ENCODE assay signal across 27 cellular contexts in genomic region chr20:22999756-23000155, GRCh38. TPM values are rescaled to one million over a fixed set of nuclear protein-coding genes. Genes with fewer than 3 reads are reported as not detected.
DNase-seq lines count a peak whose midpoint lies in the region; ATAC-seq and TF ChIP-seq lines count a peak whose summit lies in the region.
"Had no signal": no experiment of that assay in that cellular context is flagged by ENCODE, and none has a peak within 500 bp of the region (broad histone marks: within the 10 kb centered on the region; RNA-seq: fewer than 3 reads in every experiment).

No MANE protein-coding gene starts in this region.

- ATAC-seq in stimulated activated naive B cell treated with anti-CD40 and anti-IgM and Interleukin-4, amounts not matched to agents 10 μg/mL and 1 μg/mL and 100 μg/mL, for 72 hours (replicated peaks): no peak
- ATAC-seq in GM19455 (IDR thresholded peaks at IDR 0.05; ENCODE audit: unreplicated experiment): no peak
- ATAC-seq in stimulated activated naive CD8-positive, alpha-beta T cell treated with anti-CD3 and anti-CD28 coated beads, Interleukin-15, Interleukin-2, amounts not matched to agents 100 U/mL and 50 U/mL, for 24 hours: no peak
- ATAC-seq: activated CD8-positive, alpha-beta T cell treated with anti-CD3 and anti-CD28 coated beads, Interleukin-2, amount 10 ng/mL, durations not matched to agents 7 days and 5 days; activated T-cell treated with anti-CD3 and anti-CD28 coated beads, Interleukin-2, amount 50 U/mL, for 72 hours; effector memory CD8-positive, alpha-beta T cell; K562; naive thymus-derived CD8-positive, alpha-beta T cell; stimulated activated effector memory CD8-positive, alpha-beta T cell treated with anti-CD3 and anti-CD28 coated beads, Interleukin-12 subunit alpha, Interleukin-12 subunit beta, amount 100 ng/mL, for 72 hours had no signal

- H3K4me1 ChIP-seq in mesenchymal stem cell (ENCODE audit: control insufficient read depth, insufficient read depth, low read depth, low read length): no peaks in the 10 kb centered on the region
- H3K4me1 ChIP-seq: pancreas had no signal

- H2BK15ac ChIP-seq in mesenchymal stem cell (ENCODE audit: low read depth, poor library complexity, severe bottlenecking): no peak overlapping the region

- peak; percentile 19 for DNase-seq in Ammon's horn (ENCODE audit: low spot score)
- DNase-seq in M059J (ENCODE audit: low read depth): peak; percentile 74
- peak; percentile 46 for DNase-seq in epithelial cell of esophagus (ENCODE audit: low read depth)
- no peak for DNase-seq in mesenchymal stem cell
- no peak for DNase-seq in activated effector memory CD4-positive, alpha-beta T cell treated with anti-CD3 and anti-CD28 coated beads, Interleukin-2, amount 50 U/mL, for 16 hours
- DNase-seq in stimulated activated naive B cell treated with anti-CD40 and anti-IgM and Interleukin-4, amounts not matched to agents 10 μg/mL and 1 μg/mL and 100 μg/mL, for 72 hours: no peak
- DNase-seq in stimulated activated naive CD8-positive, alpha-beta T cell treated with anti-CD3 and anti-CD28 coated beads, Interleukin-15, Interleukin-2, amounts not matched to agents 100 U/mL and 50 U/mL, for 24 hours: no peak
- DNase-seq: activated CD8-positive, alpha-beta T cell treated with anti-CD3 and anti-CD28 coated beads, Interleukin-2, amount 10 ng/mL, durations not matched to agents 7 days and 5 days; activated naive CD8-positive, alpha-beta T cell treated with anti-CD3 and anti-CD28 coated beads for 36 hours; activated T-cell treated with anti-CD3 and anti-CD28 coated beads, Interleukin-2, amount 50 U/mL, for 72 hours; CD4-positive, CD25-positive, alpha-beta regulatory T cell; effector memory CD8-positive, alpha-beta T cell; H7; naive thymus-derived CD8-positive, alpha-beta T cell; NCI-H1048; NCI-H187 treated with DMSO at 0.1 percent for 48 hours; NCI-H226; pancreas; T1000 had no signal

- no peak overlapping the region for H3K14ac ChIP-seq in mesenchymal stem cell (ENCODE audit: low read length in 2 of 2)

- H3K9me3 ChIP-seq in mesenchymal stem cell (ENCODE audit: control insufficient read depth, low read length): no peaks in the 10 kb centered on the region
- H3K9me3 ChIP-seq: pancreas had no signal

- H3K4ac ChIP-seq in mesenchymal stem cell (ENCODE audit: low read depth in 1 of 2, low read length in 2 of 2): no peak overlapping the region

- H3K79me1 ChIP-seq in mesenchymal stem cell (replicated peaks; ENCODE audit: low read length, poor library complexity, severe bottlenecking): no peaks in the 10 kb centered on the region

- H2BK5ac ChIP-seq in mesenchymal stem cell (ENCODE audit: low read depth, low read length, poor library complexity, severe bottlenecking): no peak overlapping the region

- no peak overlapping the region for H3K18ac ChIP-seq in mesenchymal stem cell (ENCODE audit: low read depth in 1 of 2, low read length in 2 of 2)

- H3K4me2 ChIP-seq in mesenchymal stem cell (ENCODE audit: low read length, poor library complexity, severe bottlenecking): no peak overlapping the region

- no peak overlapping the region for H3K23ac ChIP-seq in mesenchymal stem cell (ENCODE audit: low read length in 2 of 2)

- TF ChIP-seq CTCF in epithelial cell of esophagus (IDR thresholded peaks at IDR 0.05; ENCODE audit: insufficient read depth, low read depth, low read length, missing control alignments): no peak

- no peak overlapping the region for H3K4me3 ChIP-seq in epithelial cell of esophagus (ENCODE audit: low read length)
- no peak overlapping the region for H3K4me3 ChIP-seq in mesenchymal stem cell (ENCODE audit: insufficient read depth in 1 of 2, low read depth in 1 of 2, low read length in 2 of 2)
- H3K4me3 ChIP-seq: K562, pancreas had no signal

- no peak overlapping the region for H4K8ac ChIP-seq in mesenchymal stem cell (ENCODE audit: low read length)

- no peaks in the 10 kb centered on the region for H3K4me1 Mint-ChIP-seq in stimulated activated naive B cell treated with anti-CD40 and anti-IgM and Interleukin-4, amounts not matched to agents 10 μg/mL and 1 μg/mL and 100 μg/mL, for 72 hours
- H3K4me1 Mint-ChIP-seq: activated naive CD8-positive, alpha-beta T cell treated with anti-CD3 and anti-CD28 coated beads for 36 hours; CD4-positive, CD25-positive, alpha-beta regulatory T cell; memory B cell; naive thymus-derived CD8-positive, alpha-beta T cell; stimulated activated effector memory CD8-positive, alpha-beta T cell treated with anti-CD3 and anti-CD28 coated beads, Interleukin-12 subunit alpha, Interleukin-12 subunit beta, amount 100 ng/mL, for 72 hours had no signal

- no peaks in the 10 kb centered on the region for H3K36me3 Mint-ChIP-seq in stimulated activated naive B cell treated with anti-CD40 and anti-IgM and Interleukin-4, amounts not matched to agents 10 μg/mL and 1 μg/mL and 100 μg/mL, for 72 hours
- H3K36me3 Mint-ChIP-seq: activated naive CD8-positive, alpha-beta T cell treated with anti-CD3 and anti-CD28 coated beads for 36 hours; CD4-positive, CD25-positive, alpha-beta regulatory T cell; memory B cell; naive thymus-derived CD8-positive, alpha-beta T cell; stimulated activated effector memory CD8-positive, alpha-beta T cell treated with anti-CD3 and anti-CD28 coated beads, Interleukin-12 subunit alpha, Interleukin-12 subunit beta, amount 100 ng/mL, for 72 hours had no signal

- peaks cover 3 to 5% of the 10 kb centered on the region in 2 donors for H3K27me3 Mint-ChIP-seq in stimulated activated naive B cell treated with anti-CD40 and anti-IgM and Interleukin-4, amounts not matched to agents 10 μg/mL and 1 μg/mL and 100 μg/mL, for 72 hours
- H3K27me3 Mint-ChIP-seq: activated naive CD8-positive, alpha-beta T cell treated with anti-CD3 and anti-CD28 coated beads for 36 hours had no signal

- H2AFZ ChIP-seq in mesenchymal stem cell (ENCODE audit: low read depth, low read length): no peak overlapping the region

- H3K27ac ChIP-seq in mesenchymal stem cell (ENCODE audit: low read length, poor library complexity, severe bottlenecking): peak overlapping the region; percentile 36
- H3K27ac ChIP-seq: pancreas had no signal

- no peak overlapping the region for H3K4me3 Mint-ChIP-seq in stimulated activated naive B cell treated with anti-CD40 and anti-IgM and Interleukin-4, amounts not matched to agents 10 μg/mL and 1 μg/mL and 100 μg/mL, for 72 hours
- H3K4me3 Mint-ChIP-seq: activated CD8-positive, alpha-beta T cell treated with anti-CD3 and anti-CD28 coated beads, Interleukin-2, amount 10 ng/mL, durations not matched to agents 7 days and 5 days; activated naive CD8-positive, alpha-beta T cell treated with anti-CD3 and anti-CD28 coated beads for 36 hours; activated T-cell treated with anti-CD3 and anti-CD28 coated beads, Interleukin-2, amount 50 U/mL, for 72 hours; CD4-positive, CD25-positive, alpha-beta regulatory T cell; effector memory CD8-positive, alpha-beta T cell; memory B cell; naive thymus-derived CD8-positive, alpha-beta T cell; stimulated activated effector memory CD8-positive, alpha-beta T cell treated with anti-CD3 and anti-CD28 coated beads, Interleukin-12 subunit alpha, Interleukin-12 subunit beta, amount 100 ng/mL, for 72 hours had no signal

- peaks cover 0 to 2% of the 10 kb centered on the region in 2 experiments for H3K27me3 ChIP-seq in mesenchymal stem cell (ENCODE audit: control insufficient read depth in 1 of 2, insufficient read depth in 1 of 2, low read length in 2 of 2)
- H3K27me3 ChIP-seq: pancreas had no signal

- no peaks in the 10 kb centered on the region for H3K36me3 ChIP-seq in mesenchymal stem cell (ENCODE audit: control insufficient read depth in 1 of 2, insufficient read depth in 2 of 2, low read depth in 1 of 2, low read length in 2 of 2)
- H3K36me3 ChIP-seq: pancreas had no signal

- H2BK120ac ChIP-seq in mesenchymal stem cell (ENCODE audit: low read depth, low read length): no peak overlapping the region

- H2BK12ac ChIP-seq in mesenchymal stem cell (ENCODE audit: low read length in 2 of 2): no peak overlapping the region

- H2AK5ac ChIP-seq in mesenchymal stem cell (ENCODE audit: low read length, severe bottlenecking): no peak overlapping the region

- no peak overlapping the region for H4K91ac ChIP-seq in mesenchymal stem cell (ENCODE audit: low read length)

- 62% methylated on average over 4 of the region's 4 CpGs for WGBS in mesenchymal stem cell

- no peak overlapping the region for H3K27ac Mint-ChIP-seq in stimulated activated naive B cell treated with anti-CD40 and anti-IgM and Interleukin-4, amounts not matched to agents 10 μg/mL and 1 μg/mL and 100 μg/mL, for 72 hours
- H3K27ac Mint-ChIP-seq: activated CD8-positive, alpha-beta T cell treated with anti-CD3 and anti-CD28 coated beads, Interleukin-2, amount 10 ng/mL, durations not matched to agents 7 days and 5 days; activated naive CD8-positive, alpha-beta T cell treated with anti-CD3 and anti-CD28 coated beads for 36 hours; activated T-cell treated with anti-CD3 and anti-CD28 coated beads, Interleukin-2, amount 50 U/mL, for 72 hours; CD4-positive, CD25-positive, alpha-beta regulatory T cell; effector memory CD8-positive, alpha-beta T cell; memory B cell; naive thymus-derived CD8-positive, alpha-beta T cell; stimulated activated effector memory CD8-positive, alpha-beta T cell treated with anti-CD3 and anti-CD28 coated beads, Interleukin-12 subunit alpha, Interleukin-12 subunit beta, amount 100 ng/mL, for 72 hours had no signal

- H3K9me3 Mint-ChIP-seq in stimulated activated naive B cell treated with anti-CD40 and anti-IgM and Interleukin-4, amounts not matched to agents 10 μg/mL and 1 μg/mL and 100 μg/mL, for 72 hours: no peaks in the 10 kb centered on the region
- H3K9me3 Mint-ChIP-seq: activated naive CD8-positive, alpha-beta T cell treated with anti-CD3 and anti-CD28 coated beads for 36 hours; activated T-cell treated with anti-CD3 and anti-CD28 coated beads, Interleukin-2, amount 50 U/mL, for 72 hours; CD4-positive, CD25-positive, alpha-beta regulatory T cell; effector memory CD8-positive, alpha-beta T cell; memory B cell; stimulated activated effector memory CD8-positive, alpha-beta T cell treated with anti-CD3 and anti-CD28 coated beads, Interleukin-12 subunit alpha, Interleukin-12 subunit beta, amount 100 ng/mL, for 72 hours had no signal

- H3K9ac ChIP-seq in mesenchymal stem cell (ENCODE audit: low read length): no peak overlapping the region

RNA-seq across cellular contexts. Expression of gene SSTR4, which starts 35.4 kb away (rescaled TPM):
- total RNA-seq in M059J (2014; rRNA removed; shearing (Covaris generic)): not detected in 2 replicates
- polyA plus RNA-seq in mesenchymal stem cell (2013, experiment 1 of 2): not detected
- not detected for polyA plus RNA-seq in mesenchymal stem cell (2013, experiment 2 of 2)
- total RNA-seq: activated CD8-positive, alpha-beta T cell treated with anti-CD3 and anti-CD28 coated beads, Interleukin-2, amount 10 ng/mL, durations not matched to agents 7 days and 5 days; activated naive CD8-positive, alpha-beta T cell treated with anti-CD3 and anti-CD28 coated beads for 36 hours; activated T-cell treated with anti-CD3 and anti-CD28 coated beads, Interleukin-2, amount 50 U/mL, for 72 hours; CD4-positive, CD25-positive, alpha-beta regulatory T cell; chondrocyte; fibroblast of lung; H7; K562; naive thymus-derived CD8-positive, alpha-beta T cell; pancreas had no signal
- polyA plus RNA-seq: AG04450; CD4-positive, CD25-positive, alpha-beta regulatory T cell; fibroblast of lung; K562; naive thymus-derived CD8-positive, alpha-beta T cell; thymus had no signal

RNA-seq across cellular contexts. Expression of gene THBD, which starts 49.7 kb away (rescaled TPM):
- 31.5 and 45.2 TPM in 2 replicates for total RNA-seq in M059J (2014; rRNA removed; shearing (Covaris generic))
- polyA plus RNA-seq in mesenchymal stem cell (2013, experiment 1 of 2): 9.7 TPM
- polyA plus RNA-seq in mesenchymal stem cell (2013, experiment 2 of 2): 9.8 TPM
- total RNA-seq: activated CD8-positive, alpha-beta T cell treated with anti-CD3 and anti-CD28 coated beads, Interleukin-2, amount 10 ng/mL, durations not matched to agents 7 days and 5 days; activated naive CD8-positive, alpha-beta T cell treated with anti-CD3 and anti-CD28 coated beads for 36 hours; activated T-cell treated with anti-CD3 and anti-CD28 coated beads, Interleukin-2, amount 50 U/mL, for 72 hours; CD4-positive, CD25-positive, alpha-beta regulatory T cell had no signal
- polyA plus RNA-seq: CD4-positive, CD25-positive, alpha-beta regulatory T cell; naive thymus-derived CD8-positive, alpha-beta T cell had no signal

Comparison
In these comparisons a context has a peak if more than half of its experiments do, and no peak if none do; other contexts are left out.
1. DNase-seq: peak in Ammon's horn (single experiment), M059J (single experiment) and epithelial cell of esophagus (single experiment); none in mesenchymal stem cell (single experiment), activated effector memory CD4-positive, alpha-beta T cell treated with anti-CD3 and anti-CD28 coated beads, Interleukin-2, amount 50 U/mL, for 16 hours (single experiment), stimulated activated naive B cell treated with anti-CD40 and anti-IgM and Interleukin-4, amounts not matched to agents 10 μg/mL and 1 μg/mL and 100 μg/mL, for 72 hours (single experiment) and stimulated activated naive CD8-positive, alpha-beta T cell treated with anti-CD3 and anti-CD28 coated beads, Interleukin-15, Interleukin-2, amounts not matched to agents 100 U/mL and 50 U/mL, for 24 hours (single experiment).